1 cellular context compared by ENCODE assay signal in genomic region chr22:20956258-20957117, GRCh38.
TF ChIP-seq lines count a peak whose summit lies in the region.

No MANE protein-coding gene starts in this region.

TF ChIP-seq in K562, 482 proteins besides CTCF, POLR2A, EP300 and RAD21 (continued from another document and continues in another):
- peak; percentile 43; the same call in 1 of the 2 replicates for TF ChIP-seq CEBPG (CRISPR knock-in tag; IDR thresholded peaks at IDR 0.05)
- TF ChIP-seq CEBPG (tag; conservative IDR thresholded peaks at IDR 0.05 in 1 of 2, IDR thresholded peaks at IDR 0.05 in 1 of 2): no peak
- TF ChIP-seq KDM4B (IDR thresholded peaks at IDR 0.05; ENCODE audit: borderline replicate concordance in 2 of 2, low read depth in 1 of 2): 0 out of 4 replicates have a peak, but pooled peaks of 1 of the 2 experiments have one; percentile 81
- 0 out of 4 replicates have a peak, but pooled peaks of 1 of the 2 experiments have one; percentile 65 for TF ChIP-seq FOXA3 (CRISPR knock-in tag; conservative IDR thresholded peaks at IDR 0.05 in 1 of 2, IDR thresholded peaks at IDR 0.05 in 1 of 2)
- no peak for TF ChIP-seq ZNF175 (CRISPR knock-in tag; IDR thresholded peaks at IDR 0.05; ENCODE audit: low read depth)
- 0 out of 2 replicates have a peak, but pooled peaks have one; percentile 33 for TF ChIP-seq HMGXB4 (CRISPR knock-in tag; IDR thresholded peaks at IDR 0.05)
- TF ChIP-seq SNIP1 (IDR thresholded peaks at IDR 0.05; ENCODE audit: low read depth): no peak
- TF ChIP-seq POLR2G (IDR thresholded peaks at IDR 0.05; ENCODE audit: low read depth, low read length): peak; percentile 60
- peak; percentile 55; the same call in 1 of the 2 replicates for TF ChIP-seq PRMT5 (CRISPR knock-in tag; IDR thresholded peaks at IDR 0.05)
- no peak for TF ChIP-seq TRIM24 (IDR thresholded peaks at IDR 0.05)
- no peak for TF ChIP-seq ZNF76 (CRISPR knock-in tag; IDR thresholded peaks at IDR 0.05; ENCODE audit: borderline replicate concordance)
- TF ChIP-seq ZNF311 (CRISPR knock-in tag; IDR thresholded peaks at IDR 0.05): no peak
- TF ChIP-seq CHD7 (IDR thresholded peaks at IDR 0.05; ENCODE audit: low read depth, low read length): peak; percentile 18
- peak; percentile 44; the same call in 1 of the 2 replicates for TF ChIP-seq ZBTB1 (CRISPR knock-in tag; IDR thresholded peaks at IDR 0.05; ENCODE audit: borderline replicate concordance, low read depth)
- TF ChIP-seq SAP30 (IDR thresholded peaks at IDR 0.05; ENCODE audit: borderline replicate concordance, insufficient read depth, low read depth, low read length, poor library complexity, severe bottlenecking): no peak
- 0 out of 4 replicates have a peak, but pooled peaks of 1 of the 2 experiments have one; percentile 13 for TF ChIP-seq SRF (CRISPR knock-in tag; IDR thresholded peaks at IDR 0.05)
- 0 out of 2 replicates have a peak, but pooled peaks have one; percentile 54 for TF ChIP-seq FOXP1 (CRISPR knock-in tag; IDR thresholded peaks at IDR 0.05)
- no peak for TF ChIP-seq JUN (IDR thresholded peaks at IDR 0.05; ENCODE audit: borderline replicate concordance, low read depth, low read length)
- TF ChIP-seq JUN (CRISPR knock-in tag; IDR thresholded peaks at IDR 0.05; ENCODE audit: borderline replicate concordance): 0 out of 2 replicates have a peak, but pooled peaks have one; percentile 81
- no peak for TF ChIP-seq MTA2 (IDR thresholded peaks at IDR 0.05; ENCODE audit: low read depth)
- peak; percentile 52 for TF ChIP-seq SUPT5H (IDR thresholded peaks at IDR 0.05)
- TF ChIP-seq SMC3 (conservative IDR thresholded peaks at IDR 0.05; ENCODE audit: insufficient read depth, low read depth, low read length): no peak
- TF ChIP-seq NR2C1 (IDR thresholded peaks at IDR 0.05): no peak
- no peak for TF ChIP-seq NR2C1 (tag; IDR thresholded peaks at IDR 0.05)
- 0 out of 2 replicates have a peak, but pooled peaks have one; percentile 37 for TF ChIP-seq MED1 (CRISPR knock-in tag; IDR thresholded peaks at IDR 0.05; ENCODE audit: borderline replicate concordance)
- peak; percentile 4; the same call in 1 of the 2 replicates for TF ChIP-seq KLF1 (tag; IDR thresholded peaks at IDR 0.05)
- no peak for TF ChIP-seq CTCFL (IDR thresholded peaks at IDR 0.05; ENCODE audit: borderline replicate concordance, insufficient read depth, low read depth, low read length, poor library complexity, severe bottlenecking)
- TF ChIP-seq, protein P1, sequence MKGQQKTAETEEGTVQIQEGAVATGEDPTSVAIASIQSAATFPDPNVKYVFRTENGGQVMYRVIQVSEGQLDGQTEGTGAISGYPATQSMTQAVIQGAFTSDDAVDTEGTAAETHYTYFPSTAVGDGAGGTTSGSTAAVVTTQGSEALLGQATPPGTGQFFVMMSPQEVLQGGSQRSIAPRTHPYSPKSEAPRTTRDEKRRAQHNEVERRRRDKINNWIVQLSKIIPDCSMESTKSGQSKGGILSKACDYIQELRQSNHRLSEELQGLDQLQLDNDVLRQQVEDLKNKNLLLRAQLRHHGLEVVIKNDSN (CRISPR knock-in tag; IDR thresholded peaks at IDR 0.05): peak; percentile 58; the same call in 1 of the 2 replicates
- peak; percentile 34 for TF ChIP-seq HMGN3 (IDR thresholded peaks at IDR 0.05; ENCODE audit: borderline replicate concordance, extremely low read depth, insufficient read length, low read depth, low read length)
- TF ChIP-seq KLF13 (tag; IDR thresholded peaks at IDR 0.05; ENCODE audit: borderline replicate concordance, low read depth): no peak
- no peak for TF ChIP-seq ZNF316 (IDR thresholded peaks at IDR 0.05)
- no peak for TF ChIP-seq GATA2 (CRISPR knock-in tag; IDR thresholded peaks at IDR 0.05)
- TF ChIP-seq ZNF780A (CRISPR knock-in tag; IDR thresholded peaks at IDR 0.05): peak; percentile 70; the same call in 1 of the 2 replicates
- 0 out of 2 replicates have a peak, but pooled peaks have one; percentile 30 for TF ChIP-seq STAG1 (CRISPR knock-in tag; IDR thresholded peaks at IDR 0.05; ENCODE audit: borderline replicate concordance)
- TF ChIP-seq HDAC8 (tag; IDR thresholded peaks at IDR 0.05): 0 out of 2 replicates have a peak, but pooled peaks have one; percentile 72
- no peak for TF ChIP-seq ZNF184 (CRISPR knock-in tag; IDR thresholded peaks at IDR 0.05)
- TF ChIP-seq SETDB1 (IDR thresholded peaks at IDR 0.05; ENCODE audit: low read length): peak; percentile 41
- no peak for TF ChIP-seq ZNF408 (CRISPR knock-in tag; IDR thresholded peaks at IDR 0.05; ENCODE audit: low read depth)
- no peak for TF ChIP-seq JUND (IDR thresholded peaks at IDR 0.05; ENCODE audit: borderline replicate concordance, low read depth, low read length)
- no peak for TF ChIP-seq JUND (tag; IDR thresholded peaks at IDR 0.05; ENCODE audit: borderline replicate concordance, low read depth, low read length)
- no peak for TF ChIP-seq SAFB2 (IDR thresholded peaks at IDR 0.05; ENCODE audit: borderline replicate concordance, low read depth, low read length, severe bottlenecking)
- TF ChIP-seq, protein P2, sequence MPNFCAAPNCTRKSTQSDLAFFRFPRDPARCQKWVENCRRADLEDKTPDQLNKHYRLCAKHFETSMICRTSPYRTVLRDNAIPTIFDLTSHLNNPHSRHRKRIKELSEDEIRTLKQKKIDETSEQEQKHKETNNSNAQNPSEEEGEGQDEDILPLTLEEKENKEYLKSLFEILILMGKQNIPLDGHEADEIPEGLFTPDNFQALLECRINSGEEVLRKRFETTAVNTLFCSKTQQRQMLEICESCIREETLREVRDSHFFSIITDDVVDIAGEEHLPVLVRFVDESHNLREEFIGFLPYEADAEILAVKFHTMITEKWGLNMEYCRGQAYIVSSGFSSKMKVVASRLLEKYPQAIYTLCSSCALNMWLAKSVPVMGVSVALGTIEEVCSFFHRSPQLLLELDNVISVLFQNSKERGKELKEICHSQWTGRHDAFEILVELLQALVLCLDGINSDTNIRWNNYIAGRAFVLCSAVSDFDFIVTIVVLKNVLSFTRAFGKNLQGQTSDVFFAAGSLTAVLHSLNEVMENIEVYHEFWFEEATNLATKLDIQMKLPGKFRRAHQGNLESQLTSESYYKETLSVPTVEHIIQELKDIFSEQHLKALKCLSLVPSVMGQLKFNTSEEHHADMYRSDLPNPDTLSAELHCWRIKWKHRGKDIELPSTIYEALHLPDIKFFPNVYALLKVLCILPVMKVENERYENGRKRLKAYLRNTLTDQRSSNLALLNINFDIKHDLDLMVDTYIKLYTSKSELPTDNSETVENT (CRISPR knock-in tag; IDR thresholded peaks at IDR 0.05): peak; percentile 47; the same call in 1 of the 2 replicates
- TF ChIP-seq ATF6 (CRISPR knock-in tag; IDR thresholded peaks at IDR 0.05): no peak
- no peak for TF ChIP-seq CEBPB (tag; IDR thresholded peaks at IDR 0.05)
- 0 out of 2 replicates have a peak, but pooled peaks have one; percentile 39 for TF ChIP-seq ZNF143 (CRISPR knock-in tag; IDR thresholded peaks at IDR 0.05)
